10 cellular contexts compared by ENCODE assay signal in genomic region chr20:52783769-52784168, GRCh38.
DNase-seq lines count a peak whose midpoint lies in the region; ATAC-seq and TF ChIP-seq lines count a peak whose summit lies in the region.
"Had no signal": no experiment of that assay in that cellular context is flagged by ENCODE, and none has a peak within 500 bp of the region (broad histone marks: within the 10 kb centered on the region; RNA-seq: fewer than 3 reads in every experiment).

No MANE protein-coding gene starts in this region.

- no TSS peak for BruUV-seq in mammary epithelial cell (replicated peaks; lab: Mats Ljungman, UMichigan)

- H3K27me3 ChIP-seq in mammary epithelial cell (ENCODE audit: insufficient read depth, low read length) = peaks cover 2% of the 10 kb centered on the region

- no peaks in the 10 kb centered on the region for H3K79me2 ChIP-seq in mammary epithelial cell (ENCODE audit: insufficient read depth, low read length)

- TF ChIP-seq CTCF in LNCAP (IDR thresholded peaks at IDR 0.05) (peak; percentile 39; the same call in 1 of the 2 replicates), mammary epithelial cell (conservative IDR thresholded peaks at IDR 0.05 in 1 of 2, IDR thresholded peaks at IDR 0.05 in 1 of 2; ENCODE audit: extremely low read depth in 1 of 2, insufficient read depth in 1 of 2, low read depth in 1 of 2, low read length in 2 of 2) (peak; percentile 37 to 55)

- H3K9me3 ChIP-seq in mammary epithelial cell (replicated peaks; ENCODE audit: insufficient read depth, low read length) = no peaks in the 10 kb centered on the region

- H3K4me1 ChIP-seq in mammary epithelial cell (ENCODE audit: insufficient read depth, low read length) = no peaks in the 10 kb centered on the region

- WGBS in mammary epithelial cell (ENCODE audit: low coverage, missing lambda C conversion rate) = 63% methylated on average over 2 of the region's 2 CpGs

- no peak overlapping the region for H3K4me3 ChIP-seq in mammary epithelial cell (replicated peaks in 1 of 3; ENCODE audit: insufficient read depth in 1 of 3, low read depth in 2 of 3, low read length in 3 of 3)
- H3K4me3 ChIP-seq: SK-N-MC had no signal

- no peak overlapping the region for H3K27ac ChIP-seq in mammary epithelial cell (ENCODE audit: insufficient read depth, low read depth, low read length)
- H3K27ac ChIP-seq: SK-N-MC had no signal

- CTCF ChIA-PET in mammary epithelial cell (lab: Charles Lee; ENCODE audit: low non-redundant PET) = no interaction called here

- in situ Hi-C loops in mammary epithelial cell (cut with MboI; ENCODE audit: low sequenced_read_pairs in 2 of 2) = no loop called here

- H3K9ac ChIP-seq in mammary epithelial cell (ENCODE audit: insufficient read depth, low read length) = no peak overlapping the region

- no peak overlapping the region for H2AFZ ChIP-seq in mammary epithelial cell (ENCODE audit: low read depth, low read length)

- DNase-seq in DMS 273 (lab: John Stamatoyannopoulos, UW; ENCODE audit: unreplicated experiment) = peak; percentile 53
- DNase-seq in DMS 273 treated with DMSO at 0.1 percent for 48 hours (lab: John Stamatoyannopoulos, UW) = no peak
- DNase-seq in mammary epithelial cell = peak; percentile 15
- peak; percentile 57 for DNase-seq in stimulated activated CD4-positive, alpha-beta T cell treated with anti-CD3 and anti-CD28 coated beads, Interleukin-15, amount 100 ng/mL, for 24 hours
- DNase-seq in Right ventricle myocardium inferior (ENCODE audit: missing footprints) = no peak
- no peak for DNase-seq in NCI-H510A (lab: John Stamatoyannopoulos, UW)
- DNase-seq: 8988T had no signal

- H4K20me1 ChIP-seq in mammary epithelial cell (ENCODE audit: insufficient read depth, low read length) = no peaks in the 10 kb centered on the region

- no peak for ATAC-seq in GM18511 (IDR thresholded peaks at IDR 0.05; ENCODE audit: unreplicated experiment)
- no peak for ATAC-seq in Right ventricle myocardium inferior

- dilution Hi-C loops in mammary epithelial cell (cut with HindIII; ENCODE audit: low sequenced_read_pairs) = no loop called here

- no peak overlapping the region for H3K4me2 ChIP-seq in mammary epithelial cell (ENCODE audit: insufficient read depth, low read depth, low read length)

- intact Hi-C loops in mammary epithelial cell (cut with micrococcal nuclease) (loop anchor here (2.0 kb wide), 1 partner anchor 189 kb away; the partner anchor contains the start of gene TSHZ2), Right ventricle myocardium inferior (cut with DNase I) (no loop called here)

- no peaks in the 10 kb centered on the region for H3K36me3 ChIP-seq in mammary epithelial cell (ENCODE audit: insufficient read depth, low read length)

Comparison
In these comparisons a context has a peak if more than half of its experiments do, and no peak if none do; other contexts are left out.
1. DNase-seq: peak in DMS 273 (single experiment), mammary epithelial cell (single experiment) and stimulated activated CD4-positive, alpha-beta T cell treated with anti-CD3 and anti-CD28 coated beads, Interleukin-15, amount 100 ng/mL, for 24 hours (single experiment); none in DMS 273 treated with DMSO at 0.1 percent for 48 hours (single experiment), Right ventricle myocardium inferior (single experiment) and NCI-H510A (single experiment).